ENCODE assay signal across 10 cellular contexts in genomic region chr5:135356522-135357318, GRCh38. TPM values are rescaled to one million over a fixed set of nuclear protein-coding genes. Genes with fewer than 3 reads are reported as not detected.
DNase-seq lines count a peak whose midpoint lies in the region; ATAC-seq and TF ChIP-seq lines count a peak whose summit lies in the region.
"Had no signal": no experiment of that assay in that cellular context is flagged by ENCODE, and none has a peak within 500 bp of the region (broad histone marks: within the 10 kb centered on the region; RNA-seq: fewer than 3 reads in every experiment).

No MANE protein-coding gene starts in this region.

- peak; percentile 95 for ATAC-seq in Right ventricle myocardium superior (ENCODE audit: poor library complexity)
- ATAC-seq in HG02571 (IDR thresholded peaks at IDR 0.05; ENCODE audit: unreplicated experiment) = no peak
- ATAC-seq in GM21576 (IDR thresholded peaks at IDR 0.05; ENCODE audit: unreplicated experiment) = no peak

- H3K9ac ChIP-seq in adipocyte (ENCODE audit: low read length) = peak overlapping the region; percentile 81

- H3K27me3 ChIP-seq in adipocyte (replicated peaks; ENCODE audit: control insufficient read depth, insufficient read depth, low read length) = no peaks in the 10 kb centered on the region

- no peaks in the 10 kb centered on the region for H3K9me3 Mint-ChIP-seq in CD14-positive monocyte

- peaks cover 60% of the 10 kb centered on the region for H3K4me1 ChIP-seq in adipocyte (ENCODE audit: control insufficient read depth, insufficient read depth, low read length)

- H3K36me3 Mint-ChIP-seq in CD14-positive monocyte = peaks cover 93 to 95% of the 10 kb centered on the region in 2 donors

- H3K27me3 Mint-ChIP-seq in CD14-positive monocyte (ENCODE audit: low read depth in 3 of 3) = peaks cover 0 to 2% (median 0%) of the 10 kb centered on the region in 3 donors

- peak overlapping the region; percentile 68 for H3K4me3 ChIP-seq in adipocyte (ENCODE audit: low read length)

- H3K36me3 ChIP-seq in adipocyte (ENCODE audit: control insufficient read depth, insufficient read depth, low read length, severe bottlenecking) = peaks cover 23% of the 10 kb centered on the region

- H3K9me3 ChIP-seq in adipocyte (ENCODE audit: control insufficient read depth, low read length) = no peaks in the 10 kb centered on the region

- no peak for DNase-seq in CD14-positive monocyte (ENCODE audit: low spot score)
- DNase-seq in adipocyte (ENCODE audit: low read depth) = peak; percentile 85
- peak; percentile 89 for DNase-seq in Right ventricle myocardium superior
- DNase-seq in posterior vena cava (ENCODE audit: low spot score) = peak; percentile 91
- DNase-seq in amniotic stem cell (lab: John Stamatoyannopoulos, UW) = no peak
- DNase-seq in H4 (ENCODE audit: low spot score) = no peak
- DNase-seq: activated CD4-positive, alpha-beta T cell treated with anti-CD3 and anti-CD28 coated beads, Interleukin-2, amount 50 U/mL, for 1 hour; mesendoderm had no signal

- intact Hi-C loops in CD14-positive monocyte (cut with micrococcal nuclease) (no loop called here), Right ventricle myocardium superior (cut with DNase I) (no loop called here), posterior vena cava (cut with DNase I) (no loop called here)

- no peak for TF ChIP-seq CTCF in CD14-positive monocyte (IDR thresholded peaks at IDR 0.05)

- peak overlapping the region in 6 of 7 donors; percentile 6 to 87 (median 44) for H3K27ac Mint-ChIP-seq in CD14-positive monocyte

- H3K4me3 Mint-ChIP-seq in CD14-positive monocyte = no peak overlapping the region

- H3K4me1 Mint-ChIP-seq in CD14-positive monocyte = peaks cover 13% of the 10 kb centered on the region

RNA-seq across cellular contexts. Expression of gene MACROH2A1, which starts 42.3 kb away (rescaled TPM):
- polyA plus RNA-seq in CD14-positive monocyte = 100 to 1,000 TPM; 352 to 443 TPM
- total RNA-seq in Right ventricle myocardium superior (102 TPM), posterior vena cava (10 to 100 TPM; 98.0 to 99.6 TPM)
- 270 and 350 TPM in 2 replicates for total RNA-seq in H4 (2014; rRNA removed; shearing (Covaris generic))

Comparison
In these comparisons a context has a peak if more than half of its experiments do, and no peak if none do; other contexts are left out.
1. DNase-seq: peak in adipocyte (single experiment), Right ventricle myocardium superior (single experiment) and posterior vena cava (single experiment); none in CD14-positive monocyte (single experiment), amniotic stem cell (single experiment) and H4 (single experiment).